Comparison of ENCODE assay signal across 14 cellular contexts in the genomic region with DNA sequence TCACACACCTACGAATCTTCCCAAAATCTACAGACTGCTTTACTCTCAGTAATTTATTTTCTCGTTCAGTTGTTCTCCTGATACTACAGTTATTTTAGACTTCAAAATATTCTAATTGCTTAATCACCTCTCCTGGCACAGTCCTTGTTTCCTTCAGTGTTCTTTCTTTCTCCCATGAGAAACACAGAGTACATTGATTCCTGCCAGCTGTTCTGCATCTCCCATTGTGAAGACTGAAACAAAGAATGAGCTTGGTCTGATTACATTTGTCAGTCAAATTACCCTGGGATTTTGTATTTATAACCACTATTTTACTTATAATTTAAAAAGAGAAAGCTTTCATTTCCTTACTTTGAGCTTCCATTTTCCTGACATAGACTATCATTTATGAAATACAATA.
DNase-seq lines count a peak whose midpoint lies in the region; ATAC-seq lines count a peak whose summit lies in the region.
"Had no signal": no experiment of that assay in that cellular context is flagged by ENCODE, and none has a peak within 500 bp of the region (broad histone marks: within the 10 kb centered on the region; RNA-seq: fewer than 3 reads in every experiment).

No MANE protein-coding gene starts in this region.

- H2BK5ac ChIP-seq in mesenchymal stem cell (ENCODE audit: low read depth, low read length, poor library complexity, severe bottlenecking): no peak overlapping the region

- no peaks in the 10 kb centered on the region for H3K9me3 ChIP-seq in mesenchymal stem cell (ENCODE audit: control insufficient read depth, low read length)
- H3K9me3 ChIP-seq: right lobe of liver, SJSA1 had no signal

- no peak overlapping the region for H3K27ac ChIP-seq in mesenchymal stem cell (ENCODE audit: low read length, poor library complexity, severe bottlenecking)
- H3K27ac ChIP-seq: right lobe of liver, SJSA1 had no signal

- no peak overlapping the region for H2BK15ac ChIP-seq in mesenchymal stem cell (ENCODE audit: low read depth, poor library complexity, severe bottlenecking)

- DNase-seq in Right ventricle myocardium inferior (ENCODE audit: missing footprints) (no peak), cardiac septum (ENCODE audit: low spot score) (no peak), dermis blood vessel endothelial cell (peak; percentile 55), mesenchymal stem cell (peak; percentile 18), amniotic stem cell (lab: John Stamatoyannopoulos, UW) (no peak), NCI-H1694 (lab: John Stamatoyannopoulos, UW) (no peak)
- DNase-seq: activated CD4-positive, alpha-beta memory T cell treated with anti-CD3 and anti-CD28 coated beads, Interleukin-2, amount 10 ng/mL, durations not matched to agents 7 days and 5 days; anterior cingulate cortex; NCI-H1930; right lobe of liver had no signal

- no peak overlapping the region for H3K4ac ChIP-seq in mesenchymal stem cell (ENCODE audit: low read depth in 1 of 2, low read length in 2 of 2)

- no peak overlapping the region for H2BK12ac ChIP-seq in mesenchymal stem cell (ENCODE audit: low read length in 2 of 2)

- H4K91ac ChIP-seq in mesenchymal stem cell (ENCODE audit: low read length): no peak overlapping the region

- H3K23ac ChIP-seq in mesenchymal stem cell (ENCODE audit: low read length in 2 of 2): no peak overlapping the region

- no peaks in the 10 kb centered on the region for H3K27me3 ChIP-seq in mesenchymal stem cell (ENCODE audit: control insufficient read depth in 1 of 2, insufficient read depth in 1 of 2, low read length in 2 of 2)
- H3K27me3 ChIP-seq: right lobe of liver, SJSA1 had no signal

- no peak overlapping the region for H2AFZ ChIP-seq in mesenchymal stem cell (ENCODE audit: low read depth, low read length)

- no peaks in the 10 kb centered on the region for H3K79me1 ChIP-seq in mesenchymal stem cell (replicated peaks; ENCODE audit: low read length, poor library complexity, severe bottlenecking)

- intact Hi-C loops in Right ventricle myocardium inferior (cut with DNase I): no loop called here
- intact Hi-C loops in cardiac septum (cut with DNase I): no loop called here

- H2AK5ac ChIP-seq in mesenchymal stem cell (ENCODE audit: low read length, severe bottlenecking): no peak overlapping the region

- no peak overlapping the region for H3K4me3 ChIP-seq in mesenchymal stem cell (ENCODE audit: insufficient read depth in 1 of 2, low read depth in 1 of 2, low read length in 2 of 2)
- H3K4me3 ChIP-seq: K562, right lobe of liver, SJSA1 had no signal

- peak overlapping the region; percentile 0 for H3K9ac ChIP-seq in mesenchymal stem cell (ENCODE audit: low read length)

- peak; percentile 82 for ATAC-seq in Right ventricle myocardium inferior
- no peak for ATAC-seq in esophagus mucosa
- no peak for ATAC-seq in GM19324 (IDR thresholded peaks at IDR 0.05; ENCODE audit: low FRiP score, unreplicated experiment)
- ATAC-seq: K562, right lobe of liver had no signal

- WGBS in mesenchymal stem cell: 78% methylated on average over 2 of the region's 2 CpGs

- H3K14ac ChIP-seq in mesenchymal stem cell (ENCODE audit: low read length in 2 of 2): no peak overlapping the region

- H2BK120ac ChIP-seq in mesenchymal stem cell (ENCODE audit: low read depth, low read length): no peak overlapping the region

- no peak overlapping the region for H3K4me2 ChIP-seq in mesenchymal stem cell (ENCODE audit: low read length, poor library complexity, severe bottlenecking)

- H4K8ac ChIP-seq in mesenchymal stem cell (ENCODE audit: low read length): no peak overlapping the region

- H3K18ac ChIP-seq in mesenchymal stem cell (ENCODE audit: low read depth in 1 of 2, low read length in 2 of 2): no peak overlapping the region

- no peaks in the 10 kb centered on the region for H3K36me3 ChIP-seq in mesenchymal stem cell (ENCODE audit: control insufficient read depth in 1 of 2, insufficient read depth in 2 of 2, low read depth in 1 of 2, low read length in 2 of 2)
- H3K36me3 ChIP-seq: right lobe of liver, SJSA1 had no signal

- H3K4me1 ChIP-seq in mesenchymal stem cell (ENCODE audit: control insufficient read depth, insufficient read depth, low read depth, low read length): no peaks in the 10 kb centered on the region
- H3K4me1 ChIP-seq: right lobe of liver, SJSA1 had no signal

Comparison
In these comparisons a context has a peak if more than half of its experiments do, and no peak if none do; other contexts are left out.
1. DNase-seq: peak in dermis blood vessel endothelial cell (single experiment) and mesenchymal stem cell (single experiment); none in Right ventricle myocardium inferior (single experiment), cardiac septum (single experiment), amniotic stem cell (single experiment) and NCI-H1694 (single experiment).